In the genomic region with DNA sequence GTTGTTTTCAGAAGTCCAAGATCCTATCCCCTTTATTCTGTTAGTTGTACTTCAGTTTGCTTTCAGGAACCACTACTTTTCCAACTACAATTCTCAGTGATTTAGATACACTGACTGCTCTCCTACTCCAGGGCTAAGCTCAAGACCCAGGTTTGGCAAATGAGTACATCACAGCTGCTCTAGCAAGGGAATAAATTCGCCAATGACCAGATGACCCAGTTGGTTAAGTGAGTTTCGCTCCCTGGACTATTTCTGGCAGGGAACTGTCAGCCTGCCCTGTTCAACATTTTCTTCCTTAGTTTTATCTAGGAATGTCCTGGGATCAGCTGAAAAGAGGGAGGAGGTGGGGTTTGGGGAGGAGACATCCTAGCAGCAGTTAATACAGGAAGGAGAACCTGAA, we compare ENCODE assay signal across 14 cellular contexts. TPM values are rescaled to one million over a fixed set of nuclear protein-coding genes. Genes with fewer than 3 reads are reported as not detected.
A peak's percentile ranks its signal among the peaks of the same experiment; 100 is the strongest.
DNase-seq lines count a peak whose midpoint lies in the region; ATAC-seq and TF ChIP-seq lines count a peak whose summit lies in the region.
"Had no signal": no experiment of that assay in that cellular context is flagged by ENCODE, and none has a peak within 500 bp of the region (broad histone marks: within the 10 kb centered on the region; RNA-seq: fewer than 3 reads in every experiment).

No MANE protein-coding gene starts in this region.

- 91% methylated on average over 2 of the region's 2 CpGs for WGBS in liver
- 68% methylated on average over 2 of the region's 2 CpGs for WGBS in right lobe of liver (ENCODE audit: insufficient coverage, low coverage, low lambda C conversion rate, missing lambda C conversion rate)

- TF ChIP-seq RAD21 in liver (IDR thresholded peaks at IDR 0.05), result no peak

- H3K4me1 ChIP-seq in liver (ENCODE audit: control insufficient read depth in 4 of 4, insufficient read depth in 4 of 4, low read length in 3 of 4) (peaks cover 3 to 10% (median 7%) of the 10 kb centered on the region in 4 donors), right lobe of liver (peaks cover 0 to 7% (median 0%) of the 10 kb centered on the region in 4 donors)

- no peaks in the 10 kb centered on the region for H3K27me3 Mint-ChIP-seq in activated CD4-positive, alpha-beta T cell treated with anti-CD3 and anti-CD28 coated beads for 36 hours
- H3K27me3 Mint-ChIP-seq in activated T-cell treated with anti-CD3 and anti-CD28 coated beads, Interleukin-2, amount 50 U/mL, for 24 hours, result no peaks in the 10 kb centered on the region

- H3K27me3 ChIP-seq in liver (ENCODE audit: control insufficient read depth in 4 of 4, insufficient read depth in 4 of 4, low read length in 3 of 4) (no peaks in the 10 kb centered on the region), right lobe of liver (no peaks in the 10 kb centered on the region)

- peaks cover 5% of the 10 kb centered on the region for H3K4me1 Mint-ChIP-seq in activated CD4-positive, alpha-beta T cell treated with anti-CD3 and anti-CD28 coated beads for 36 hours
- H3K4me1 Mint-ChIP-seq in activated T-cell treated with anti-CD3 and anti-CD28 coated beads, Interleukin-2, amount 50 U/mL, for 24 hours (ENCODE audit: low read depth), result peaks cover 11% of the 10 kb centered on the region
- H3K4me1 Mint-ChIP-seq: CD14-positive monocyte had no signal

- CTCF ChIA-PET in activated CD4-positive, alpha-beta T cell treated with anti-CD3 and anti-CD28 coated beads for 36 hours (lab: Charles Lee), result interaction anchor here (1.0 to 2.0 kb wide), 2 partner anchors 11 to 13 kb away, joined by 3 to 5 read pairs; no protein-coding TSS in a partner anchor

- no peak for DNase-seq in activated CD4-positive, alpha-beta T cell treated with anti-CD3 and anti-CD28 coated beads for 36 hours
- no peak for DNase-seq in activated CD4-positive, alpha-beta T cell treated with anti-CD3 and anti-CD28 coated beads for 48 hours
- DNase-seq in right lobe of liver, result no peak
- DNase-seq in myocyte (ENCODE audit: low read depth), result peak; percentile 56
- DNase-seq in NCI-H1694 (lab: John Stamatoyannopoulos, UW), result no peak
- no peak for DNase-seq in activated T-cell treated with anti-CD3 and anti-CD28 coated beads, Interleukin-2, amount 50 U/mL, for 24 hours
- DNase-seq: Caco-2; CD8-positive, alpha-beta T cell; GF-D8; GOT3; H9 had no signal

- H3K27ac Mint-ChIP-seq in activated CD4-positive, alpha-beta T cell treated with anti-CD3 and anti-CD28 coated beads for 36 hours, result peak overlapping the region; percentile 11
- no peak overlapping the region for H3K27ac Mint-ChIP-seq in activated T-cell treated with anti-CD3 and anti-CD28 coated beads, Interleukin-2, amount 50 U/mL, for 24 hours
- H3K27ac Mint-ChIP-seq: CD8-positive, alpha-beta T cell had no signal

- POLR2A ChIA-PET in activated CD4-positive, alpha-beta T cell treated with anti-CD3 and anti-CD28 coated beads for 36 hours (lab: Charles Lee), result no interaction called here

- no peak for ATAC-seq in activated CD4-positive, alpha-beta T cell treated with anti-CD3 and anti-CD28 coated beads for 36 hours
- ATAC-seq in right lobe of liver, result no peak
- ATAC-seq: CD8-positive, alpha-beta T cell had no signal

- no peaks in the 10 kb centered on the region for H3K36me3 ChIP-seq in liver (ENCODE audit: control insufficient read depth in 4 of 4, insufficient read depth in 3 of 4, low read depth in 1 of 4, low read length in 3 of 4)
- H3K36me3 ChIP-seq in right lobe of liver, result no peaks in the 10 kb centered on the region

- no peak overlapping the region for H3K4me3 Mint-ChIP-seq in activated CD4-positive, alpha-beta T cell treated with anti-CD3 and anti-CD28 coated beads for 36 hours
- no peak overlapping the region for H3K4me3 Mint-ChIP-seq in activated T-cell treated with anti-CD3 and anti-CD28 coated beads, Interleukin-2, amount 50 U/mL, for 24 hours
- H3K4me3 Mint-ChIP-seq: CD14-positive monocyte; CD8-positive, alpha-beta T cell; H9 had no signal

- no peak for TF ChIP-seq POLR2A in right lobe of liver (IDR thresholded peaks at IDR 0.05)

- H3K9me3 ChIP-seq in liver (ENCODE audit: control insufficient read depth in 4 of 4, low read length in 3 of 4) (no peaks in the 10 kb centered on the region), right lobe of liver (no peaks in the 10 kb centered on the region)
- H3K9me3 ChIP-seq: Caco-2 had no signal

- no peak for TF ChIP-seq CTCF in liver (IDR thresholded peaks at IDR 0.05; ENCODE audit: low read depth, low read length, missing input control)
- no peak for TF ChIP-seq CTCF in right lobe of liver (IDR thresholded peaks at IDR 0.05)

- no peak overlapping the region for H3K9ac ChIP-seq in liver (ENCODE audit: low read depth in 1 of 2, low read length in 2 of 2)

- intact Hi-C loops in activated CD4-positive, alpha-beta T cell treated with anti-CD3 and anti-CD28 coated beads for 36 hours (cut with DNase I, micrococcal nuclease), result loop anchor here (10.0 kb wide), 2 partner anchors 364 to 784 kb away; a partner anchor contains a TSS
- intact Hi-C loops in right lobe of liver (cut with DNase I), result no loop called here

- H3K4me3 ChIP-seq in liver (ENCODE audit: low read depth in 1 of 3, low read length in 3 of 3), result no peak overlapping the region
- no peak overlapping the region for H3K4me3 ChIP-seq in right lobe of liver

- no peak overlapping the region for H3K27ac ChIP-seq in liver (ENCODE audit: low read depth in 1 of 2, low read length in 2 of 2)
- no peak overlapping the region for H3K27ac ChIP-seq in right lobe of liver
- H3K27ac ChIP-seq: 22Rv1 had no signal

- no peaks in the 10 kb centered on the region for H3K36me3 Mint-ChIP-seq in activated CD4-positive, alpha-beta T cell treated with anti-CD3 and anti-CD28 coated beads for 36 hours (ENCODE audit: low read depth)
- H3K36me3 Mint-ChIP-seq in activated T-cell treated with anti-CD3 and anti-CD28 coated beads, Interleukin-2, amount 50 U/mL, for 24 hours (ENCODE audit: low read depth), result no peaks in the 10 kb centered on the region
- H3K36me3 Mint-ChIP-seq: CD14-positive monocyte; CD8-positive, alpha-beta T cell had no signal

- no peaks in the 10 kb centered on the region for H3K9me3 Mint-ChIP-seq in activated CD4-positive, alpha-beta T cell treated with anti-CD3 and anti-CD28 coated beads for 36 hours (ENCODE audit: low read depth)
- H3K9me3 Mint-ChIP-seq in activated T-cell treated with anti-CD3 and anti-CD28 coated beads, Interleukin-2, amount 50 U/mL, for 24 hours, result no peaks in the 10 kb centered on the region
- H3K9me3 Mint-ChIP-seq: CD14-positive monocyte; CD8-positive, alpha-beta T cell; H9 had no signal

TF ChIP-seq in liver, 16 proteins besides CTCF, POLR2A, EP300 and RAD21:
- peak; percentile 40 for TF ChIP-seq NR2F2 (IDR thresholded peaks at IDR 0.05)
- TF ChIP-seq EGR1 (IDR thresholded peaks at IDR 0.05; ENCODE audit: low read depth in 2 of 2), result no peak

RNA-seq across cellular contexts. Expression of a gene that starts 6.4 kb away (rescaled TPM):
- total RNA-seq in activated CD4-positive, alpha-beta T cell treated with anti-CD3 and anti-CD28 coated beads for 36 hours, result 10 to 100 TPM; 54.2 to 55.3 TPM
- total RNA-seq in liver (10 to 100 TPM; 53.2 to 61.2 TPM), right lobe of liver (10 to 100 TPM in 4 of 6 experiments, 1 to 10 TPM in 2; 6.4 to 30.5 (median 18.1) TPM), myocyte (58.5 and 124 TPM in 2 replicates)
- polyA plus RNA-seq in liver, result 10 to 100 TPM; 10.1 to 15.0 TPM
- polyA plus RNA-seq in myocyte (2012), result 20.2 TPM

Comparison
In these comparisons a context has a peak if more than half of its experiments do, and no peak if none do; other contexts are left out.
1. intact Hi-C loops: an anchor here in activated CD4-positive, alpha-beta T cell treated with anti-CD3 and anti-CD28 coated beads for 36 hours (10.0 kb wide); none called in right lobe of liver.